Comparison of ENCODE assay signal across 24 cellular contexts in genomic region chr11:124152770-124153407, GRCh38.
DNase-seq lines count a peak whose midpoint lies in the region; ATAC-seq, FAIRE-seq and TF ChIP-seq lines count a peak whose summit lies in the region.
"Had no signal": no experiment of that assay in that cellular context is flagged by ENCODE, and none has a peak within 500 bp of the region (broad histone marks: within the 10 kb centered on the region; RNA-seq: fewer than 3 reads in every experiment).

No MANE protein-coding gene starts in this region.

- ATAC-seq in GM21786 (IDR thresholded peaks at IDR 0.05; ENCODE audit: unreplicated experiment) (no peak), GM19455 (IDR thresholded peaks at IDR 0.05; ENCODE audit: unreplicated experiment) (no peak)
- ATAC-seq: CD8-positive, alpha-beta T cell; GM12878; HepG2 had no signal

- DNase-seq in cardiac fibroblast (ENCODE audit: low read depth in 2 of 2), result no peak
- no peak for DNase-seq in retinal pigment epithelial cell (ENCODE audit: low read depth)
- DNase-seq in stimulated activated CD4-positive, alpha-beta T cell treated with anti-CD3 and anti-CD28 coated beads, Interleukin-4, amount 100 ng/mL, for 1 hour, result no peak
- DNase-seq in glomerular visceral epithelial cell (ENCODE audit: extremely low spot score), result no peak
- DNase-seq: CD8-positive, alpha-beta T cell; DND-41; GOT3; KG1; MM.1S; NCI-H1092 treated with DMSO at 0.1 percent for 48 hours; NCI-H1694; NCI-H2107; NCI-H69; NK-92 treated with Interleukin-12 subunit alpha and Interleukin-12 subunit beta, amount 100 ng/mL, for 24 hours; SJCRH30; SW 1271 had no signal

- H3K4me3 ChIP-seq in cardiac fibroblast (replicated peaks in 1 of 2; ENCODE audit: low read depth in 2 of 2, low read length in 2 of 2) (no peak overlapping the region), retinal pigment epithelial cell (ENCODE audit: low read length) (no peak overlapping the region)
- H3K4me3 ChIP-seq: GM12878, SJCRH30 had no signal

- peak; percentile 76 for FAIRE-seq in islet of Langerhans (lab: Jason Lieb, UNC)
- FAIRE-seq: G401.6, GM18507, HepG2 had no signal

- 0 out of 2 replicates have a peak, but pooled peaks have one; percentile 15 for TF ChIP-seq CTCF in LNCAP (IDR thresholded peaks at IDR 0.05)
- TF ChIP-seq CTCF in cardiac fibroblast (IDR thresholded peaks at IDR 0.05; ENCODE audit: low read depth, low read length), result peak; percentile 13
- peak; percentile 30 for TF ChIP-seq CTCF in retinal pigment epithelial cell (conservative IDR thresholded peaks at IDR 0.05; ENCODE audit: low read depth, low read length)
